10 cellular contexts compared by ENCODE assay signal in the genomic region with DNA sequence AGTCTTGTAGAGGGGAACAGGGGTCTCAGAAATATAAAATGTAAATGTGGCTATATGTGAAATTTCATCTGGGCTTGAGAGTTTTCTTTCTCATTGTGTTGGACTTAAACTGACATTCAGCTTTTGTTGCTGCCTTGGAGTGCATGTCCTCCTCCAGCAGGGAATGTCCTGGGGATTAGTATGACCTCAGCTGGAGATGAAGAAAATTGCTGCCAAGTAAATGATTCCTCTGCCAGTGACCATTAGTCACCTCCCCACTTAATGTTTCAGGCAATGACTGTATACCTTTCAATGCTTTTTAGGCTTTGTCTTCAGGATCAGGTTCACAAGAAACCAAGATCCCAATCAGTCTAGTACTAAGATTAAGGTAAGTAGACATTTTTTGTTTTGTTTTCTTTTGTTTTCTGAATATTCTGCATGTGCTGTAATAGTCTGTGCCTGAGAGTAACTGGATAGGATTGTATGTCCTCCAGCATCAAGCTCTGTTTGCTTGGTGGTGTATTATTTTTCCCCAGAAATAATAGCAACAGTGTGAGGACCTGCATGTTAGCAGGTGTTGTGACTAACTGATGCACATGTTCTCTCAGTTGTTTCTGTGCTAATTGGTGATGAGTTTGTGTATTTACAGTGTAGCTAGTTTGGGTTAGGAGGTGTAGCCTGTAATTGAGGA. TPM values are rescaled to one million over a fixed set of nuclear protein-coding genes. Genes with fewer than 3 reads are reported as not detected.
DNase-seq lines count a peak whose midpoint lies in the region; ATAC-seq and TF ChIP-seq lines count a peak whose summit lies in the region.
"Had no signal": no experiment of that assay in that cellular context is flagged by ENCODE, and none has a peak within 500 bp of the region (broad histone marks: within the 10 kb centered on the region; RNA-seq: fewer than 3 reads in every experiment).

No MANE protein-coding gene starts in this region.

- H3K9me3 ChIP-seq in BE2C = no peaks in the 10 kb centered on the region
- H3K9me3 ChIP-seq in lung (ENCODE audit: control insufficient read depth in 2 of 2, insufficient read depth in 1 of 2, low read length in 1 of 2) = no peaks in the 10 kb centered on the region

- H3K27me3 ChIP-seq in BE2C (no peaks in the 10 kb centered on the region), lung (ENCODE audit: control insufficient read depth, insufficient read depth) (no peaks in the 10 kb centered on the region)

- H3K9me3 Mint-ChIP-seq in activated CD8-positive, alpha-beta memory T cell treated with anti-CD3 and anti-CD28 coated beads, Interleukin-2, amount 10 ng/mL, durations not matched to agents 7 days and 5 days (ENCODE audit: low read depth) = no peaks in the 10 kb centered on the region
- H3K9me3 Mint-ChIP-seq: IgD-negative memory B cell had no signal

- H3K27me3 Mint-ChIP-seq in activated CD8-positive, alpha-beta memory T cell treated with anti-CD3 and anti-CD28 coated beads, Interleukin-2, amount 10 ng/mL, durations not matched to agents 7 days and 5 days = no peaks in the 10 kb centered on the region
- H3K27me3 Mint-ChIP-seq: IgD-negative memory B cell had no signal

- H3K4me3 ChIP-seq in BE2C (ENCODE audit: low read depth, low read length) (no peak overlapping the region), lung (no peak overlapping the region)

- DNase-seq in BE2C = no peak
- peak; percentile 86 for DNase-seq in M059J (ENCODE audit: low read depth)
- DNase-seq in cerebellum (ENCODE audit: low spot score) = peak; percentile 69
- DNase-seq in lung (ENCODE audit: low spot score) = no peak
- DNase-seq in NCI-H1105 treated with DMSO at 0.1 percent for 48 hours (lab: John Stamatoyannopoulos, UW) = no peak
- no peak for DNase-seq in nucleus accumbens (lab: John Stamatoyannopoulos, UW)
- DNase-seq in activated CD8-positive, alpha-beta memory T cell treated with anti-CD3 and anti-CD28 coated beads, Interleukin-2, amount 10 ng/mL, durations not matched to agents 7 days and 5 days = no peak

- ATAC-seq in lung (ENCODE audit: insufficient read depth, low FRiP score) = peak; percentile 47
- ATAC-seq in activated CD8-positive, alpha-beta memory T cell treated with anti-CD3 and anti-CD28 coated beads, Interleukin-2, amount 10 ng/mL, durations not matched to agents 7 days and 5 days = no peak
- no peak for ATAC-seq in HG02938 (IDR thresholded peaks at IDR 0.05; ENCODE audit: unreplicated experiment)

- peak overlapping the region in 1 of 2 donors; percentile 9 for H3K27ac ChIP-seq in lung (ENCODE audit: low read depth in 1 of 2, low read length in 1 of 2)

- H3K4me1 Mint-ChIP-seq in activated CD8-positive, alpha-beta memory T cell treated with anti-CD3 and anti-CD28 coated beads, Interleukin-2, amount 10 ng/mL, durations not matched to agents 7 days and 5 days = peaks cover 11% of the 10 kb centered on the region

- H3K4me1 ChIP-seq in BE2C (no peaks in the 10 kb centered on the region), lung (ENCODE audit: control insufficient read depth in 2 of 2, insufficient read depth in 2 of 2, low read length in 2 of 2) (peaks cover 0 to 8% of the 10 kb centered on the region in 2 donors)

- no peak overlapping the region for H3K27ac Mint-ChIP-seq in activated CD8-positive, alpha-beta memory T cell treated with anti-CD3 and anti-CD28 coated beads, Interleukin-2, amount 10 ng/mL, durations not matched to agents 7 days and 5 days

- 0 out of 2 replicates have a peak, but pooled peaks have one; percentile 3 for TF ChIP-seq CTCF in BE2C (IDR thresholded peaks at IDR 0.05; ENCODE audit: low read depth, low read length)
- no peak for TF ChIP-seq CTCF in lung (IDR thresholded peaks at IDR 0.05; ENCODE audit: control extremely low read depth, extremely low read depth)

- H3K4me3 Mint-ChIP-seq in activated CD8-positive, alpha-beta memory T cell treated with anti-CD3 and anti-CD28 coated beads, Interleukin-2, amount 10 ng/mL, durations not matched to agents 7 days and 5 days = no peak overlapping the region
- H3K4me3 Mint-ChIP-seq: IgD-negative memory B cell had no signal

- H3K36me3 Mint-ChIP-seq in activated CD8-positive, alpha-beta memory T cell treated with anti-CD3 and anti-CD28 coated beads, Interleukin-2, amount 10 ng/mL, durations not matched to agents 7 days and 5 days = peaks cover 32% of the 10 kb centered on the region

- CTCF ChIA-PET in activated CD8-positive, alpha-beta memory T cell treated with anti-CD3 and anti-CD28 coated beads, Interleukin-2, amount 10 ng/mL, durations not matched to agents 7 days and 5 days (lab: Charles Lee) = interaction anchor here (1.1 kb wide), 1 partner anchor 42 kb away, joined by 4 read pairs; no protein-coding TSS in a partner anchor

- no peaks in the 10 kb centered on the region; the same call in 1 of the 2 replicates for H3K36me3 ChIP-seq in BE2C
- peaks cover 18 to 31% of the 10 kb centered on the region in 2 donors for H3K36me3 ChIP-seq in lung (ENCODE audit: control insufficient read depth in 2 of 2, insufficient read depth in 2 of 2, low read length in 2 of 2)

RNA-seq across cellular contexts. Expression of a gene that starts 18.1 kb away (rescaled TPM):
- 0.29 TPM for polyA plus RNA-seq in BE2C (2012; ENCODE audit: insufficient read depth, insufficient read length, low read depth)
- not detected in 2 replicates for total RNA-seq in M059J (2014; rRNA removed; shearing (Covaris generic))
- 1.4 TPM for total RNA-seq in cerebellum
- under 1 TPM in 1 of 2 donors, not detected in 1; 0.64 TPM for total RNA-seq in lung
- polyA plus RNA-seq in lung = under 1 TPM; 0.08 to 0.20 TPM
- total RNA-seq in activated CD8-positive, alpha-beta memory T cell treated with anti-CD3 and anti-CD28 coated beads, Interleukin-2, amount 10 ng/mL, durations not matched to agents 7 days and 5 days = 1 to 10 TPM in 1 of 2 experiments, under 1 TPM in 1; 0.47 to 1.1 TPM
- polyA plus RNA-seq: IgD-negative memory B cell, urinary bladder had no signal

RNA-seq across cellular contexts. Expression of a gene that starts 34.6 kb away (rescaled TPM):
- not detected for polyA plus RNA-seq in BE2C (2012; ENCODE audit: insufficient read depth, insufficient read length, low read depth)
- not detected in 2 replicates for total RNA-seq in M059J (2014; rRNA removed; shearing (Covaris generic))
- 0.82 TPM for total RNA-seq in cerebellum
- total RNA-seq in lung = not detected
- under 1 TPM; 0.06 to 0.07 TPM for polyA plus RNA-seq in lung
- not detected for total RNA-seq in activated CD8-positive, alpha-beta memory T cell treated with anti-CD3 and anti-CD28 coated beads, Interleukin-2, amount 10 ng/mL, durations not matched to agents 7 days and 5 days
- polyA plus RNA-seq: IgD-negative memory B cell had no signal

Comparison
In these comparisons a context has a peak if more than half of its experiments do, and no peak if none do; other contexts are left out.
1. DNase-seq: peak in M059J (single experiment) and cerebellum (single experiment); none in BE2C (single experiment), lung (single experiment), NCI-H1105 treated with DMSO at 0.1 percent for 48 hours (single experiment), nucleus accumbens (0 of 56) and activated CD8-positive, alpha-beta memory T cell treated with anti-CD3 and anti-CD28 coated beads, Interleukin-2, amount 10 ng/mL, durations not matched to agents 7 days and 5 days (single experiment).